8 cellular contexts compared by ENCODE assay signal in the genomic region with DNA sequence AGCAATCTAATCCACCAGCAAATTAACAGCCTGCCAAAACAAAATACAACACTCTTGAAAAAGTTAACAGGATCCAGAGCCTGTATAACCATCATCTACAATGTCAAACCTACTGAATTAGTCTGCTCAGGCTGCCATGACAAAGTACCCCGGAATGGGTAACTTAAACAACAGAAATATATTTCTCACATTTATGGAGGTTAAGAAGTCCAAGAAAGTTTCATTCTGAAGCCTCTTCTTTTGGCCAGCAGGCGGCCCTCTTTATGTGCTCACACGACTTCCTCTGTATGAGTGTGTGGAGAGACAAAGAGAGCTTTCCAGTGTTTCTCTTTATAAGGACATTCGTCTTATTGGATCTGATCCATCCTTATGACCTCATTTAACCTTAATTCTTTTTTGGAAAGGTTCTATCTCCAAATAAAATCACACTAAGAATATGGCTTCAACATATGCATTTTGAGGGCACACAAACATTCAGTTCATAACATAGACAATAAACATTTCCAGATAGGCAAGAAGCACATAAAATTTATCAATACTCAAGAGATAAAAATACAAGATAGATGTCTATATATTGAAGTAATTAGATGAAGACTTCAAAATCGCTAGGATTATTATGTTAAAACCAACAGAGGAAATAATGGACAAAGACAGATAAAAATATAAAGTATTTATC. TPM values are rescaled to one million over a fixed set of nuclear protein-coding genes. Genes with fewer than 3 reads are reported as not detected.
DNase-seq lines count a peak whose midpoint lies in the region; ATAC-seq and TF ChIP-seq lines count a peak whose summit lies in the region.

No MANE protein-coding gene starts in this region.

- H3K27me3 Mint-ChIP-seq in nephron (ENCODE audit: low read depth) = peaks cover 7% of the 10 kb centered on the region

- no peaks in the 10 kb centered on the region for H3K36me3 Mint-ChIP-seq in nephron (ENCODE audit: low read depth)

- DNase-seq in SIG-M5 treated with dmso at 0.1 percent for 504 hours (lab: John Stamatoyannopoulos, UW; ENCODE audit: unreplicated experiment) = peak; percentile 29
- no peak for DNase-seq in SIG-M5 (lab: John Stamatoyannopoulos, UW)
- DNase-seq in RPMI7951 (ENCODE audit: low read depth) = peak; percentile 37
- no peak for DNase-seq in epithelial cell of proximal tubule (ENCODE audit: low read depth)

- peaks cover 5% of the 10 kb centered on the region for H3K4me1 Mint-ChIP-seq in nephron

- no peaks in the 10 kb centered on the region for H3K9me3 Mint-ChIP-seq in nephron

- TF ChIP-seq CTCF in epithelial cell of proximal tubule (conservative IDR thresholded peaks at IDR 0.05; ENCODE audit: low read depth, low read length) = peak; percentile 90
- TF ChIP-seq CTCF in nephron (IDR thresholded peaks at IDR 0.05; ENCODE audit: unreplicated experiment in 3 of 3) = peak; percentile 60 to 66 (median 66)

- H3K4me3 ChIP-seq in epithelial cell of proximal tubule (ENCODE audit: low read depth, low read length) = no peak overlapping the region

- no peak overlapping the region for H3K27ac Mint-ChIP-seq in nephron

- no peak overlapping the region for H3K4me3 Mint-ChIP-seq in nephron

- ATAC-seq in HG02610 (IDR thresholded peaks at IDR 0.05; ENCODE audit: unreplicated experiment) (peak; percentile 60), HG02571 (IDR thresholded peaks at IDR 0.05; ENCODE audit: unreplicated experiment) (no peak), HG03571 (IDR thresholded peaks at IDR 0.05; ENCODE audit: unreplicated experiment) (no peak)

RNA-seq across cellular contexts. Expression of a gene that starts 5.9 kb away (rescaled TPM):
- total RNA-seq in RPMI7951 (2014; rRNA removed; shearing (Covaris generic)) = 0.10 TPM in 1 of 2 replicates, not detected in the other
- total RNA-seq in epithelial cell of proximal tubule = 0.51 and 1.4 TPM in 2 replicates

Comparison
In these comparisons a context has a peak if more than half of its experiments do, and no peak if none do; other contexts are left out.
1. DNase-seq: peak in SIG-M5 treated with dmso at 0.1 percent for 504 hours (single experiment) and RPMI7951 (single experiment); none in SIG-M5 (single experiment) and epithelial cell of proximal tubule (single experiment).